In the genomic region with DNA sequence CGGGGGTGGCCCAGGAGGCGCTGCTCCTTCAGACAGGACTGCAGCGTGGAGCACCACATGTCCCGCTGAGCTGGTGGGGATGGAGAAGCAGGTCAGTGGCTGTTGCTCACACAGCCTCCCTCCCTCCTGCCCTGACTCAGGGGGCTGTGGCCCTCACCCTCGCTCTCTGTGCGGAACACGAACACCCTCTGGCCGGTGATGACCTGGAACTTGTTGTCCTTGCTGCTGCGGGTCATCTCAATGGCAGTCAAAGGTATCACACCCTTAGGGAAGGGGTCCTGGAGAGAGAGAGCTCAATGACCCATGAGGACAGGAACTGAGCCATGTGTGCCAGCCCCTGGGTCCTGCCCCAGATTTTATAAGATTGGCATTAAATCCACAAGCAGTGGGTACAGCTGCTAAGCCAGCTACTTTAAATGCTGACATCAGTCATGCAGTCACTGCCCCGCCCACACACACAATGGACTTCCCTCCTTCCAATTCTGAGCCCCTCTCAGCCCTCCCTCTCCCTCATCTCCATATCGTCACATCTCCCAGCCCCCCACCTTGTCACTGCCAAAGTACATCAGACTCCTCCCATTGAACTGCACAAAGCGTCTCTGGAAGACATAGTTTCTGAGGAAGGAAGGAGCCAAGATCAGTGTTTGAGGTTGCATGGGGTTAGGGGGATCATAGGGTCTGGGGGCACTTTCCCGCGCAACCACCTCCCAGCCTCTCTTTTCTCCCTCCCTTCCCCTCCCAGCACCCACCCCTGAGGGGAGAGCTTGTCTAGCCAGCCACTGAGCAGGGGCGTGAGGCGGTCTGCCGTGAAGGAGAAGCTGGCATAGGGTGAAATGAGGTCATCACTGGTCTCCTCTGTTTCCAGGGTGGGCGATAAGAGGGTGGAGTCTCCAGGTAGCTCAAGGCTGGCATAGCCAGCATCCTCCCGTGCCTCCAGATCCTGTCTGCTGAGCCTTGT, we compare ENCODE assay signal across 20 cellular contexts. TPM values are rescaled to one million over a fixed set of nuclear protein-coding genes. Genes with fewer than 3 reads are reported as not detected.
DNase-seq lines count a peak whose midpoint lies in the region; ATAC-seq and TF ChIP-seq lines count a peak whose summit lies in the region.
"Had no signal": no experiment of that assay in that cellular context is flagged by ENCODE, and none has a peak within 500 bp of the region (broad histone marks: within the 10 kb centered on the region; RNA-seq: fewer than 3 reads in every experiment).

No MANE protein-coding gene starts in this region.

- H3K79me2 ChIP-seq in parathyroid adenoma, result no peaks in the 10 kb centered on the region

- H3K4me3 ChIP-seq in fibroblast of pulmonary artery (replicated peaks; ENCODE audit: low read depth, low read length) (no peak overlapping the region), parathyroid adenoma (ENCODE audit: low read depth, low read length) (no peak overlapping the region)
- H3K4me3 ChIP-seq: BLaER1 treated with 17β-estradiol and CSF1 and Interleukin-3, amounts not matched to agents 10 nM and 100 nM; smooth muscle cell; transverse colon had no signal

- no peak for ATAC-seq in HG02588 (IDR thresholded peaks at IDR 0.05; ENCODE audit: unreplicated experiment)
- ATAC-seq in HG02981 (IDR thresholded peaks at IDR 0.05; ENCODE audit: unreplicated experiment), result no peak
- ATAC-seq: activated CD8-positive, alpha-beta memory T cell treated with anti-CD3 and anti-CD28 coated beads, Interleukin-2, amount 10 ng/mL, durations not matched to agents 7 days and 5 days had no signal

- H3K4me3 Mint-ChIP-seq in mesothelial cell of epicardium, result no peak overlapping the region
- H3K4me3 Mint-ChIP-seq: activated B cell treated with CpG ODN at 0.5 μM for 24 hours; activated CD8-positive, alpha-beta memory T cell treated with anti-CD3 and anti-CD28 coated beads, Interleukin-2, amount 10 ng/mL, durations not matched to agents 7 days and 5 days; T-helper 1 cell treated with Interleukin-12 subunit alpha and Interleukin-12 subunit beta and Interleukin-4 antibody, amounts not matched to agents 30 μg/mL and 1 μg/mL, for 36 hours had no signal

- no peak for TF ChIP-seq CTCF in fibroblast of pulmonary artery (IDR thresholded peaks at IDR 0.05; ENCODE audit: low read length, missing control alignments)
- TF ChIP-seq CTCF in parathyroid adenoma (IDR thresholded peaks at IDR 0.05), result no peak
- no peak for TF ChIP-seq CTCF in mesothelial cell of epicardium (IDR thresholded peaks at IDR 0.05; ENCODE audit: unreplicated experiment)

- no peaks in the 10 kb centered on the region for H3K9me3 Mint-ChIP-seq in mesothelial cell of epicardium
- H3K9me3 Mint-ChIP-seq: activated B cell treated with CpG ODN at 0.5 μM for 24 hours; T-helper 1 cell treated with Interleukin-12 subunit alpha and Interleukin-12 subunit beta and Interleukin-4 antibody, amounts not matched to agents 30 μg/mL and 1 μg/mL, for 36 hours had no signal

- H3K4me1 ChIP-seq in parathyroid adenoma, result peaks cover 2% of the 10 kb centered on the region
- H3K4me1 ChIP-seq: transverse colon had no signal

- H3K9ac ChIP-seq in parathyroid adenoma, result no peak overlapping the region
- H3K9ac ChIP-seq: BLaER1 treated with 17β-estradiol and CSF1 and Interleukin-3, amounts not matched to agents 10 nM and 100 nM had no signal

- DNase-seq in DMS 273 (lab: John Stamatoyannopoulos, UW; ENCODE audit: unreplicated experiment) (peak; percentile 25), DMS 273 treated with DMSO at 0.1 percent for 48 hours (lab: John Stamatoyannopoulos, UW) (no peak), NCI-H1092 (lab: John Stamatoyannopoulos, UW) (peak; percentile 4), fibroblast of pulmonary artery (ENCODE audit: low read depth) (peak; percentile 53), mesothelial cell of epicardium (ENCODE audit: low spot score in 2 of 2, unreplicated experiment in 2 of 2) (no peak)
- DNase-seq: activated B cell treated with CpG ODN at 0.5 μM for 24 hours; activated CD8-positive, alpha-beta memory T cell treated with anti-CD3 and anti-CD28 coated beads, Interleukin-2, amount 10 ng/mL, durations not matched to agents 7 days and 5 days; activated gamma-delta T cell; DMS153; H7; NCI-H2107; transverse colon had no signal

- peaks cover 12% of the 10 kb centered on the region for H3K36me3 Mint-ChIP-seq in mesothelial cell of epicardium
- H3K36me3 Mint-ChIP-seq: activated CD8-positive, alpha-beta memory T cell treated with anti-CD3 and anti-CD28 coated beads, Interleukin-2, amount 10 ng/mL, durations not matched to agents 7 days and 5 days had no signal

- H3K27ac ChIP-seq in parathyroid adenoma, result no peak overlapping the region
- H3K27ac ChIP-seq: 22Rv1; BLaER1 treated with 17β-estradiol and CSF1 and Interleukin-3, amounts not matched to agents 10 nM and 100 nM; epithelial cell of prostate; transverse colon had no signal

- no peaks in the 10 kb centered on the region for H3K4me1 Mint-ChIP-seq in mesothelial cell of epicardium
- H3K4me1 Mint-ChIP-seq: activated B cell treated with CpG ODN at 0.5 μM for 24 hours; activated CD8-positive, alpha-beta memory T cell treated with anti-CD3 and anti-CD28 coated beads, Interleukin-2, amount 10 ng/mL, durations not matched to agents 7 days and 5 days had no signal

- no peaks in the 10 kb centered on the region for H3K27me3 ChIP-seq in parathyroid adenoma (ENCODE audit: control insufficient read depth, insufficient read depth, low read length)
- H3K27me3 ChIP-seq: BLaER1 treated with 17β-estradiol and CSF1 and Interleukin-3, amounts not matched to agents 10 nM and 100 nM; transverse colon had no signal

- no peaks in the 10 kb centered on the region for H3K36me3 ChIP-seq in parathyroid adenoma (ENCODE audit: control insufficient read depth, insufficient read depth, low read length)
- H3K36me3 ChIP-seq: transverse colon had no signal

- H3K4me2 ChIP-seq in parathyroid adenoma (ENCODE audit: low read length), result no peak overlapping the region
- H3K4me2 ChIP-seq: smooth muscle cell had no signal

- H2AFZ ChIP-seq in parathyroid adenoma, result peak overlapping the region; percentile 44

- H3K9me3 ChIP-seq in parathyroid adenoma (ENCODE audit: control insufficient read depth, low read length), result no peaks in the 10 kb centered on the region
- H3K9me3 ChIP-seq: BLaER1 treated with 17β-estradiol and CSF1 and Interleukin-3, amounts not matched to agents 10 nM and 100 nM; transverse colon had no signal

- no peaks in the 10 kb centered on the region for H3K27me3 Mint-ChIP-seq in mesothelial cell of epicardium (ENCODE audit: low read depth)
- H3K27me3 Mint-ChIP-seq: activated CD8-positive, alpha-beta memory T cell treated with anti-CD3 and anti-CD28 coated beads, Interleukin-2, amount 10 ng/mL, durations not matched to agents 7 days and 5 days had no signal

- no peak overlapping the region for H3K27ac Mint-ChIP-seq in mesothelial cell of epicardium
- H3K27ac Mint-ChIP-seq: activated B cell treated with CpG ODN at 0.5 μM for 24 hours; activated CD8-positive, alpha-beta memory T cell treated with anti-CD3 and anti-CD28 coated beads, Interleukin-2, amount 10 ng/mL, durations not matched to agents 7 days and 5 days; T-helper 1 cell treated with Interleukin-12 subunit alpha and Interleukin-12 subunit beta and Interleukin-4 antibody, amounts not matched to agents 30 μg/mL and 1 μg/mL, for 36 hours had no signal

RNA-seq across cellular contexts. Expression of gene ARAP3, which starts 8.9 kb away (rescaled TPM):
- total RNA-seq in mesothelial cell of epicardium, result 50.9 to 53.8 TPM (median 51.8 TPM) in 3 replicates

RNA-seq across cellular contexts. Expression of gene FCHSD1, which starts 21.9 kb away (rescaled TPM):
- total RNA-seq in mesothelial cell of epicardium, result 48.6 to 52.0 TPM (median 51.5 TPM) in 3 replicates

RNA-seq across cellular contexts. Expression of gene RELL2, which starts 36.3 kb away (rescaled TPM):
- total RNA-seq in mesothelial cell of epicardium, result 3.9 to 4.6 TPM (median 4.6 TPM) in 3 replicates

RNA-seq across cellular contexts. Expression of gene HDAC3, which starts 36.5 kb away (rescaled TPM):
- total RNA-seq in mesothelial cell of epicardium, result 96.0 to 108 TPM (median 102 TPM) in 3 replicates

RNA-seq across cellular contexts. Expression of gene DIAPH1, which starts 54.3 kb away (rescaled TPM):
- total RNA-seq in mesothelial cell of epicardium, result 43.0 to 43.9 TPM (median 43.6 TPM) in 3 replicates

Comparison
In these comparisons a context has a peak if more than half of its experiments do, and no peak if none do; other contexts are left out.
1. DNase-seq: peak in DMS 273 (single experiment), NCI-H1092 (single experiment) and fibroblast of pulmonary artery (single experiment); none in DMS 273 treated with DMSO at 0.1 percent for 48 hours (single experiment) and mesothelial cell of epicardium (0 of 2).